Comparison of ENCODE assay signal across 24 cellular contexts in the genomic region with DNA sequence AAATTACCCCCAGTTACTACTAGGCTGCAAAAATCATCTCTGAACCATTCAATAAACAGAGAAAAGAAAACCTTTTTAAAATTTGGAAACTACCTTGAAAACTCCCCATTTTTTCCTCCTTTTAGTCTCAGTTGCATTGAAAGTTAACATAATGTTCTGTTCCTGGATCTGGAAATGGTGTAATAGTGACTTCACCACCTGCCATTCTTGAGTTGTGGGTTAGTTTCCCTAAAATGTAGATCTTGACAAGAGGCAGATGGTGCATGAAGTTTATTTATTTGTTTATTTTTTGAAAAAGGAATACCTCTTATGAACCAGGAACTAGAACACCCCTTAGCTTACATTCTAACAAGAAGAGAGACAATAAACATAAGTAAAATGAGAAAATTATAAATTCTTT.
"Had no signal": no experiment of that assay in that cellular context is flagged by ENCODE, and none has a peak within 500 bp of the region (broad histone marks: within the 10 kb centered on the region; RNA-seq: fewer than 3 reads in every experiment).

No MANE protein-coding gene starts in this region.

- H3K27ac ChIP-seq: esophagus squamous epithelium, left ventricle myocardium inferior, lower lobe of right lung, prostate gland, right atrium auricular region, skin epidermis, spleen, tibial artery had no signal

- H3K4me1 ChIP-seq: esophagus squamous epithelium, lower lobe of right lung, prostate gland, spleen had no signal

- H3K36me3 ChIP-seq: prostate gland had no signal

- H3K4me3 ChIP-seq: esophagus squamous epithelium, left ventricle myocardium inferior, lower lobe of right lung, prostate gland, right atrium auricular region, sigmoid colon, skin epidermis, spleen, stomach, tibial artery had no signal

- H3K4me3 Mint-ChIP-seq: effector memory CD8-positive, alpha-beta T cell; immature natural killer cell; naive thymus-derived CD8-positive, alpha-beta T cell; nephron progenitor cell; stimulated activated memory B cell treated with anti-CD40 and anti-IgM and Interleukin-4, amounts not matched to agents 10 μg/mL and 1 μg/mL and 100 μg/mL, for 72 hours; type B pancreatic cell had no signal

- ATAC-seq: effector memory CD8-positive, alpha-beta T cell; left colon; lower lobe of right lung; naive thymus-derived CD8-positive, alpha-beta T cell; stimulated activated memory B cell treated with anti-CD40 and anti-IgM and Interleukin-4, amounts not matched to agents 10 μg/mL and 1 μg/mL and 100 μg/mL, for 72 hours had no signal

- H3K27me3 ChIP-seq: esophagus squamous epithelium, right atrium auricular region, sigmoid colon, spleen, stomach, tibial artery had no signal

- H3K9me3 ChIP-seq: esophagus squamous epithelium, left ventricle myocardium inferior, lower lobe of right lung, prostate gland, right atrium auricular region, sigmoid colon, stomach, tibial artery had no signal

- DNase-seq: cortex of kidney; effector memory CD8-positive, alpha-beta T cell; erythroblast; esophagus squamous epithelium; foreskin melanocyte; glutamatergic neuron; immature natural killer cell; islet precursor cell; kidney glomerular epithelial cell; left colon; lower lobe of right lung; naive thymus-derived CD8-positive, alpha-beta T cell; nephron progenitor cell; spleen; stimulated activated CD4-positive, alpha-beta T cell treated with anti-CD3 and anti-CD28 coated beads, Interleukin-4, amount 100 ng/mL, for 4 hours; stomach; tibial artery had no signal

- H3K9me3 Mint-ChIP-seq: effector memory CD8-positive, alpha-beta T cell; immature natural killer cell; stimulated activated memory B cell treated with anti-CD40 and anti-IgM and Interleukin-4, amounts not matched to agents 10 μg/mL and 1 μg/mL and 100 μg/mL, for 72 hours; type B pancreatic cell had no signal

- H3K27me3 Mint-ChIP-seq: effector memory CD8-positive, alpha-beta T cell; naive thymus-derived CD8-positive, alpha-beta T cell; stimulated activated memory B cell treated with anti-CD40 and anti-IgM and Interleukin-4, amounts not matched to agents 10 μg/mL and 1 μg/mL and 100 μg/mL, for 72 hours; type B pancreatic cell had no signal

- H3K27ac Mint-ChIP-seq: nephron progenitor cell; stimulated activated memory B cell treated with anti-CD40 and anti-IgM and Interleukin-4, amounts not matched to agents 10 μg/mL and 1 μg/mL and 100 μg/mL, for 72 hours; type B pancreatic cell had no signal

- H3K4me1 Mint-ChIP-seq: immature natural killer cell; nephron progenitor cell; stimulated activated memory B cell treated with anti-CD40 and anti-IgM and Interleukin-4, amounts not matched to agents 10 μg/mL and 1 μg/mL and 100 μg/mL, for 72 hours had no signal
